22 cellular contexts compared by ENCODE assay signal in genomic region chr6:80608881-80609280, GRCh38.
DNase-seq lines count a peak whose midpoint lies in the region; ATAC-seq and TF ChIP-seq lines count a peak whose summit lies in the region.
"Had no signal": no experiment of that assay in that cellular context is flagged by ENCODE, and none has a peak within 500 bp of the region (broad histone marks: within the 10 kb centered on the region; RNA-seq: fewer than 3 reads in every experiment).

No MANE protein-coding gene starts in this region.

- no peaks in the 10 kb centered on the region for H3K36me3 ChIP-seq in mesendoderm (ENCODE audit: control insufficient read depth, insufficient read depth, low read length)
- H3K36me3 ChIP-seq: adrenal gland, colonic mucosa, lower lobe of right lung had no signal

- TF ChIP-seq CTCF in cardiac fibroblast (IDR thresholded peaks at IDR 0.05; ENCODE audit: low read depth, low read length), result no peak

- H3K4me1 ChIP-seq in mesendoderm (ENCODE audit: control insufficient read depth, low read depth, low read length), result no peaks in the 10 kb centered on the region
- H3K4me1 ChIP-seq: colonic mucosa had no signal

- H2AK5ac ChIP-seq in mesendoderm (ENCODE audit: low read length), result no peak overlapping the region

- no peak overlapping the region for H2BK5ac ChIP-seq in mesendoderm (ENCODE audit: low read length)

- H3K18ac ChIP-seq in mesendoderm (ENCODE audit: low read length), result no peak overlapping the region

- H3K9ac ChIP-seq in mesendoderm (ENCODE audit: low read length), result no peak overlapping the region

- H3K23ac ChIP-seq in mesendoderm (ENCODE audit: low read length), result no peak overlapping the region

- no peak overlapping the region for H2BK15ac ChIP-seq in mesendoderm (replicated peaks; ENCODE audit: low read depth)

- no CpG with 5 or more reads among the region's 1 CpG for WGBS in mesendoderm (ENCODE audit: extremely low coverage, insufficient coverage, low lambda C conversion rate)

- H3K4me2 ChIP-seq in mesendoderm (ENCODE audit: low read length), result no peak overlapping the region

- H3K27me3 ChIP-seq in mesendoderm (ENCODE audit: insufficient read depth, low read length, poor library complexity), result no peaks in the 10 kb centered on the region
- H3K27me3 ChIP-seq: adrenal gland, colonic mucosa had no signal

- ATAC-seq in GM21723 (IDR thresholded peaks at IDR 0.05; ENCODE audit: unreplicated experiment), result no peak
- ATAC-seq: activated CD8-positive, alpha-beta T cell treated with anti-CD3 and anti-CD28 coated beads, Interleukin-2, amount 10 ng/mL, durations not matched to agents 7 days and 5 days; CD8-positive, alpha-beta T cell; WTC11 had no signal

- H3K79me2 ChIP-seq in mesendoderm (ENCODE audit: control insufficient read depth, insufficient read depth, low read length), result no peaks in the 10 kb centered on the region

- H4K8ac ChIP-seq in mesendoderm (ENCODE audit: low read depth, low read length), result no peak overlapping the region

- H3K79me1 ChIP-seq in mesendoderm (ENCODE audit: low read length), result no peaks in the 10 kb centered on the region

- peak; percentile 19 for DNase-seq in AG08395 (ENCODE audit: low spot score)
- peak; percentile 61 for DNase-seq in LHCN-M2 (ENCODE audit: low read depth)
- DNase-seq in cardiac fibroblast (ENCODE audit: low read depth in 2 of 2), result peak; percentile 23 to 45
- DNase-seq in mesendoderm, result peak; percentile 17
- no peak for DNase-seq in activated T-cell treated with anti-CD3 and anti-CD28 coated beads for 4 hours
- DNase-seq in AML-193 (lab: John Stamatoyannopoulos, UW), result no peak
- no peak for DNase-seq in NCI-H2171 (lab: John Stamatoyannopoulos, UW)
- DNase-seq: activated CD8-positive, alpha-beta T cell treated with anti-CD3 and anti-CD28 coated beads, Interleukin-2, amount 10 ng/mL, durations not matched to agents 7 days and 5 days; adrenal gland; CD8-positive, alpha-beta T cell; colonic mucosa; DND-41; glutamatergic neuron; Kasumi-1; lower lobe of right lung; naive thymus-derived CD4-positive, alpha-beta T cell; NCI-H1436 treated with DMSO at 0.1 percent for 48 hours; NCI-H2227 treated with DMSO at 0.1 percent for 48 hours; NK-92 treated with Interleukin-12 subunit alpha and Interleukin-12 subunit beta, amount 100 ng/mL, for 24 hours had no signal

- H4K5ac ChIP-seq in mesendoderm (ENCODE audit: low read length), result no peak overlapping the region

- no peak overlapping the region for H2BK120ac ChIP-seq in mesendoderm (ENCODE audit: low read depth, low read length)

- H3K4ac ChIP-seq in mesendoderm (ENCODE audit: low read depth, low read length), result no peak overlapping the region

- H3K4me3 ChIP-seq in cardiac fibroblast (replicated peaks in 1 of 2; ENCODE audit: low read depth in 2 of 2, low read length in 2 of 2), result no peak overlapping the region
- no peak overlapping the region for H3K4me3 ChIP-seq in mesendoderm (ENCODE audit: low read length)
- H3K4me3 ChIP-seq: A549, adrenal gland, colonic mucosa, lower lobe of right lung had no signal

- H3K27ac ChIP-seq in mesendoderm (ENCODE audit: low read depth, low read length), result no peak overlapping the region
- H3K27ac ChIP-seq: A549, adrenal gland, colonic mucosa, lower lobe of right lung had no signal

- no peak overlapping the region for H3K56ac ChIP-seq in mesendoderm (ENCODE audit: low read length)

Comparison
In these comparisons a context has a peak if more than half of its experiments do, and no peak if none do; other contexts are left out.
1. DNase-seq: peak in AG08395 (single experiment), LHCN-M2 (single experiment), cardiac fibroblast (2 of 2) and mesendoderm (single experiment); none in activated T-cell treated with anti-CD3 and anti-CD28 coated beads for 4 hours (single experiment), AML-193 (0 of 2) and NCI-H2171 (single experiment).